ENCODE assay signal across 12 cellular contexts in the genomic region with DNA sequence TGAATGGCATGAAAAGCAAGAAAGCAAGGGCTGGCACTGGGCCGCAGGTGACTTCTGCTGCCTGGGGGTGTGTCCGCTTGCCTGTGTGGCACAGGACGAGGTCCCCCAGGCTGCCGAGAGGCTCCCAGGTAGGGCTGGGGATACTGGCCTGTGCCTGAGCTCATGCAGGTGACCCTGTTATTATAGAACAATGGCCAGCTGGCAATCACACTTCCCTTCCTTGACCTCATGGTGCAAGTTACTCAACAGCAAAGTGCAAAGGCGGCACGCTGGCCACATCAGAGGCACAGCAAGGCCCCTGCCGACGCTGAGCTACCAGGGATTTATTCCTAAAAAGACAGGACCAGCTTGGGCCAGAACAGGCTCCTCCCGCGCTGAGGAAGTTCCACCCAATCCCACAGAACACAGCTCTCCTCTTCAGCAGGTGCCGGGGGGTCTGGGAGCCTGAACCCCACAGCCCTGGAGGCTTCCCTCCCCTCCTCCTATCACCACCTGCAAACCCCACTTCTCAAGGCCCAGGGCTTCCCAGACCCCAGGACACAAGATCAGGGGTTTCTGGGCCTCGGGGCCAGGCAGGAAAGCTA. TPM values are rescaled to one million over a fixed set of nuclear protein-coding genes. Genes with fewer than 3 reads are reported as not detected.
A peak's percentile ranks its signal among the peaks of the same experiment; 100 is the strongest.
DNase-seq lines count a peak whose midpoint lies in the region; ATAC-seq and TF ChIP-seq lines count a peak whose summit lies in the region.
"Had no signal": no experiment of that assay in that cellular context is flagged by ENCODE, and none has a peak within 500 bp of the region (broad histone marks: within the 10 kb centered on the region; RNA-seq: fewer than 3 reads in every experiment).

No MANE protein-coding gene starts in this region.

- no peak for TF ChIP-seq POLR2A in upper lobe of left lung (IDR thresholded peaks at IDR 0.05)

- POLR2A ChIA-PET in activated CD4-positive, alpha-beta memory T cell treated with anti-CD3 and anti-CD28 coated beads for 36 hours (lab: Charles Lee): interaction anchor here (1.3 to 5.1 kb wide), 4 partner anchors 14 to 30 kb away, joined by 4 to 61 read pairs (median 5); no protein-coding TSS in a partner anchor

- H3K27ac ChIP-seq in right cardiac atrium (ENCODE audit: low read length): no peak overlapping the region
- peak overlapping the region; percentile 82 to 89 (median 87) for H3K27ac ChIP-seq in upper lobe of left lung

- CTCF ChIA-PET in activated CD4-positive, alpha-beta memory T cell treated with anti-CD3 and anti-CD28 coated beads for 36 hours (lab: Charles Lee): interaction anchor here (1.1 to 3.6 kb wide), 5 partner anchors 19 to 134 kb away, joined by 3 to 16 read pairs (median 5); no protein-coding TSS in a partner anchor

- peak overlapping the region; percentile 85 for H3K27ac Mint-ChIP-seq in activated CD4-positive, alpha-beta memory T cell treated with anti-CD3 and anti-CD28 coated beads for 36 hours

- intact Hi-C loops in right cardiac atrium (cut with DNase I) (no loop called here), left cardiac atrium (cut with DNase I) (no loop called here)
- intact Hi-C loops in activated CD4-positive, alpha-beta memory T cell treated with anti-CD3 and anti-CD28 coated beads for 36 hours (cut with micrococcal nuclease): no loop called here

- no peaks in the 10 kb centered on the region for H3K27me3 ChIP-seq in right cardiac atrium (ENCODE audit: control insufficient read depth, insufficient read depth)
- H3K27me3 ChIP-seq in upper lobe of left lung: peaks cover 0 to 4% (median 0%) of the 10 kb centered on the region in 4 donors

- TF ChIP-seq EP300 in upper lobe of left lung (IDR thresholded peaks at IDR 0.05): no peak

- H3K36me3 ChIP-seq in upper lobe of left lung: peaks cover 14 to 53% (median 32%) of the 10 kb centered on the region in 4 donors

- H3K27me3 Mint-ChIP-seq in activated CD4-positive, alpha-beta memory T cell treated with anti-CD3 and anti-CD28 coated beads for 36 hours: no peaks in the 10 kb centered on the region

- H3K4me3 ChIP-seq in right cardiac atrium (ENCODE audit: low read length) (no peak overlapping the region), upper lobe of left lung (peak overlapping the region in 1 of 4 donors; percentile 12)

- DNase-seq in right cardiac atrium (peak in 2 of 3 donors; percentile 22 to 53), left cardiac atrium (no peak), left lobe of liver (ENCODE audit: low spot score) (peak; percentile 83), upper lobe of left lung (peak in 1 of 2 donors; percentile 53), GF-D8 (lab: John Stamatoyannopoulos, UW) (no peak)
- no peak for DNase-seq in activated CD4-positive, alpha-beta memory T cell treated with anti-CD3 and anti-CD28 coated beads for 36 hours
- no peak for DNase-seq in stimulated activated CD4-positive, alpha-beta T cell treated with anti-CD3 and anti-CD28 coated beads, Interleukin-2, amount 100 ng/mL, for 48 hours
- DNase-seq: NCI-H524 had no signal

- H3K36me3 Mint-ChIP-seq in activated CD4-positive, alpha-beta memory T cell treated with anti-CD3 and anti-CD28 coated beads for 36 hours: peaks cover 21% of the 10 kb centered on the region

- no peaks in the 10 kb centered on the region for H3K9me3 ChIP-seq in right cardiac atrium (ENCODE audit: control insufficient read depth, low read length)
- H3K9me3 ChIP-seq in upper lobe of left lung: no peaks in the 10 kb centered on the region

- no peaks in the 10 kb centered on the region for H3K9me3 Mint-ChIP-seq in activated CD4-positive, alpha-beta memory T cell treated with anti-CD3 and anti-CD28 coated beads for 36 hours

- no peaks in the 10 kb centered on the region for H3K4me1 ChIP-seq in right cardiac atrium (ENCODE audit: control insufficient read depth, insufficient read depth, low read length)
- H3K4me1 ChIP-seq in upper lobe of left lung: peaks cover 16 to 55% (median 40%) of the 10 kb centered on the region in 4 donors

- peak overlapping the region; percentile 63 for H3K4me3 Mint-ChIP-seq in activated CD4-positive, alpha-beta memory T cell treated with anti-CD3 and anti-CD28 coated beads for 36 hours

- peaks cover 28% of the 10 kb centered on the region for H3K4me1 Mint-ChIP-seq in activated CD4-positive, alpha-beta memory T cell treated with anti-CD3 and anti-CD28 coated beads for 36 hours (ENCODE audit: low read depth)

- ATAC-seq in right cardiac atrium (no peak), left cardiac atrium (no peak), left lobe of liver (peak; percentile 76), upper lobe of left lung (ENCODE audit: low FRiP score in 2 of 2) (no peak), HG02970 (IDR thresholded peaks at IDR 0.05; ENCODE audit: low FRiP score, unreplicated experiment) (no peak)

- no peak for TF ChIP-seq CTCF in upper lobe of left lung (IDR thresholded peaks at IDR 0.05)

- WGBS in right cardiac atrium: 71% methylated on average over 12 of the region's 12 CpGs
- WGBS in upper lobe of left lung, 2 donors: 48 to 65% methylated on average over 4 to 11 of the region's 12 CpGs

RNA-seq across cellular contexts. Expression of gene ADAM8, which starts 1.4 kb away (rescaled TPM):
- 1 to 10 TPM; 1.4 to 2.1 (median 1.5) TPM for total RNA-seq in right cardiac atrium
- polyA plus RNA-seq in right cardiac atrium: 0.50 TPM
- 1 to 10 TPM; 2.3 to 3.8 TPM for total RNA-seq in left cardiac atrium
- 100 to 1,000 TPM; 160 to 165 TPM for total RNA-seq in activated CD4-positive, alpha-beta memory T cell treated with anti-CD3 and anti-CD28 coated beads for 36 hours
- total RNA-seq in left lobe of liver: 7.4 TPM
- total RNA-seq in upper lobe of left lung: 10 to 100 TPM; 10.4 to 93.2 (median 32.9) TPM

RNA-seq across cellular contexts. Expression of gene TUBGCP2, which starts 30.6 kb away (rescaled TPM):
- 10 to 100 TPM; 34.9 to 45.9 (median 37.4) TPM for total RNA-seq in right cardiac atrium
- 23.0 TPM for polyA plus RNA-seq in right cardiac atrium
- 10 to 100 TPM; 33.6 to 36.6 TPM for total RNA-seq in left cardiac atrium
- 10 to 100 TPM; 54.5 to 59.1 TPM for total RNA-seq in activated CD4-positive, alpha-beta memory T cell treated with anti-CD3 and anti-CD28 coated beads for 36 hours
- 25.7 TPM for total RNA-seq in left lobe of liver
- total RNA-seq in upper lobe of left lung: 100 to 1,000 TPM in 1 of 6 donors, 10 to 100 TPM in 5; 41.7 to 106 (median 56.3) TPM

RNA-seq across cellular contexts. Expression of gene ZNF511, which starts 30.6 kb away (rescaled TPM):
- total RNA-seq in right cardiac atrium (10 to 100 TPM; 40.2 to 51.8 (median 49.2) TPM), left cardiac atrium (10 to 100 TPM; 34.3 to 44.6 TPM), left lobe of liver (30.2 TPM), upper lobe of left lung (10 to 100 TPM; 12.6 to 44.2 (median 33.0) TPM)
- 60.8 TPM for polyA plus RNA-seq in right cardiac atrium
- total RNA-seq in activated CD4-positive, alpha-beta memory T cell treated with anti-CD3 and anti-CD28 coated beads for 36 hours: 10 to 100 TPM; 48.7 to 51.5 TPM

RNA-seq across cellular contexts. Expression of gene VENTX, which starts 40.4 kb away (rescaled TPM):
- under 1 TPM; 0.45 to 0.89 (median 0.68) TPM for total RNA-seq in right cardiac atrium
- polyA plus RNA-seq in right cardiac atrium: 0.48 TPM
- total RNA-seq in left cardiac atrium: 1 to 10 TPM; 1.3 TPM
- under 1 TPM; 0.07 to 0.12 TPM for total RNA-seq in activated CD4-positive, alpha-beta memory T cell treated with anti-CD3 and anti-CD28 coated beads for 36 hours
- total RNA-seq in left lobe of liver: 0.15 TPM
- total RNA-seq in upper lobe of left lung: 10 to 100 TPM in 1 of 6 donors, 1 to 10 TPM in 5; 1.7 to 11.5 (median 4.4) TPM
- total RNA-seq: glomerular endothelial cell had no signal
- polyA plus RNA-seq: BJ had no signal

RNA-seq across cellular contexts. Expression of gene UTF1, which starts 48.1 kb away (rescaled TPM):
- total RNA-seq in right cardiac atrium (not detected), left cardiac atrium (not detected), left lobe of liver (not detected), upper lobe of left lung (under 1 TPM in 2 of 6 donors, not detected in 4; 0.26 to 0.37 TPM)
- polyA plus RNA-seq in right cardiac atrium: not detected
- total RNA-seq in activated CD4-positive, alpha-beta memory T cell treated with anti-CD3 and anti-CD28 coated beads for 36 hours: not detected
- total RNA-seq: glomerular endothelial cell, HT1080 had no signal
- polyA plus RNA-seq: BJ had no signal

Comparison
In these comparisons a context has a peak if more than half of its experiments do, and no peak if none do; other contexts are left out.
1. DNase-seq: peak in right cardiac atrium (2 of 3) and left lobe of liver (single experiment); none in left cardiac atrium (single experiment), activated CD4-positive, alpha-beta memory T cell treated with anti-CD3 and anti-CD28 coated beads for 36 hours (single experiment), GF-D8 (single experiment) and stimulated activated CD4-positive, alpha-beta T cell treated with anti-CD3 and anti-CD28 coated beads, Interleukin-2, amount 100 ng/mL, for 48 hours (0 of 2).